In genomic region chr17:83136931-83137330, GRCh38 we compare ENCODE assay signal across 21 cellular contexts. TPM values are rescaled to one million over a fixed set of nuclear protein-coding genes. Genes with fewer than 3 reads are reported as not detected.
DNase-seq lines count a peak whose midpoint lies in the region; ATAC-seq lines count a peak whose summit lies in the region.
"Had no signal": no experiment of that assay in that cellular context is flagged by ENCODE, and none has a peak within 500 bp of the region (broad histone marks: within the 10 kb centered on the region; RNA-seq: fewer than 3 reads in every experiment).

No MANE protein-coding gene starts in this region.

- no peak for DNase-seq in activated naive CD8-positive, alpha-beta T cell treated with anti-CD3 and anti-CD28 coated beads, Interleukin-2, amount 10 ng/mL, durations not matched to agents 7 days and 5 days
- DNase-seq in activated naive CD8-positive, alpha-beta T cell treated with anti-CD3 and anti-CD28 coated beads, Interleukin-2, amount 50 U/mL, for 24 hours: no peak
- peak; percentile 41 for DNase-seq in left lobe of liver (ENCODE audit: low spot score)
- peak; percentile 56 for DNase-seq in sciatic nerve (ENCODE audit: low spot score)
- DNase-seq in MV-4-11 (lab: John Stamatoyannopoulos, UW): no peak
- no peak for DNase-seq in globus pallidus (ENCODE audit: low spot score)
- DNase-seq: ACHN; activated CD4-positive, alpha-beta T cell treated with anti-CD3 and anti-CD28 coated beads for 48 hours; activated naive CD4-positive, alpha-beta T cell treated with Interleukin-2 at 50 U/mL for 16 hours; activated T-cell treated with anti-CD3 and anti-CD28 coated beads, Interleukin-2, amount 50 U/mL, for 72 hours; body of pancreas; CD8-positive, alpha-beta T cell; GM23248; hippocampal formation; NCI-H146; NCI-H446; NCI-H774; SIG-M5; stimulated activated CD4-positive, alpha-beta T cell treated with anti-CD3 and anti-CD28 coated beads, Interleukin-4, amount 100 ng/mL, for 24 hours had no signal

- peaks cover 20% of the 10 kb centered on the region for H3K27me3 Mint-ChIP-seq in activated naive CD8-positive, alpha-beta T cell treated with anti-CD3 and anti-CD28 coated beads, Interleukin-2, amount 10 ng/mL, durations not matched to agents 7 days and 5 days
- peaks cover 2% of the 10 kb centered on the region for H3K27me3 Mint-ChIP-seq in activated naive CD8-positive, alpha-beta T cell treated with anti-CD3 and anti-CD28 coated beads, Interleukin-2, amount 50 U/mL, for 24 hours

- H3K36me3 Mint-ChIP-seq in activated naive CD8-positive, alpha-beta T cell treated with anti-CD3 and anti-CD28 coated beads, Interleukin-2, amount 10 ng/mL, durations not matched to agents 7 days and 5 days: no peaks in the 10 kb centered on the region
- H3K36me3 Mint-ChIP-seq in activated naive CD8-positive, alpha-beta T cell treated with anti-CD3 and anti-CD28 coated beads, Interleukin-2, amount 50 U/mL, for 24 hours (ENCODE audit: low read depth): no peaks in the 10 kb centered on the region
- H3K36me3 Mint-ChIP-seq: CD8-positive, alpha-beta T cell had no signal

- H3K4me3 Mint-ChIP-seq in activated naive CD8-positive, alpha-beta T cell treated with anti-CD3 and anti-CD28 coated beads, Interleukin-2, amount 10 ng/mL, durations not matched to agents 7 days and 5 days: no peak overlapping the region
- H3K4me3 Mint-ChIP-seq in activated naive CD8-positive, alpha-beta T cell treated with anti-CD3 and anti-CD28 coated beads, Interleukin-2, amount 50 U/mL, for 24 hours: no peak overlapping the region
- H3K4me3 Mint-ChIP-seq: activated T-cell treated with anti-CD3 and anti-CD28 coated beads, Interleukin-2, amount 50 U/mL, for 72 hours; B cell; CD8-positive, alpha-beta T cell had no signal

- intact Hi-C loops in sciatic nerve (cut with DNase I): no loop called here

- peaks cover 2% of the 10 kb centered on the region for H3K9me3 Mint-ChIP-seq in activated naive CD8-positive, alpha-beta T cell treated with anti-CD3 and anti-CD28 coated beads, Interleukin-2, amount 10 ng/mL, durations not matched to agents 7 days and 5 days
- peaks cover 4% of the 10 kb centered on the region for H3K9me3 Mint-ChIP-seq in activated naive CD8-positive, alpha-beta T cell treated with anti-CD3 and anti-CD28 coated beads, Interleukin-2, amount 50 U/mL, for 24 hours
- H3K9me3 Mint-ChIP-seq: activated T-cell treated with anti-CD3 and anti-CD28 coated beads, Interleukin-2, amount 50 U/mL, for 72 hours; CD8-positive, alpha-beta T cell had no signal

- ATAC-seq in activated naive CD8-positive, alpha-beta T cell treated with anti-CD3 and anti-CD28 coated beads, Interleukin-2, amount 10 ng/mL, durations not matched to agents 7 days and 5 days (ENCODE audit: low read depth): no peak
- no peak for ATAC-seq in activated naive CD8-positive, alpha-beta T cell treated with anti-CD3 and anti-CD28 coated beads, Interleukin-2, amount 50 U/mL, for 24 hours
- ATAC-seq in left lobe of liver (no peak), sciatic nerve (no peak), HG03457 (IDR thresholded peaks at IDR 0.05; ENCODE audit: unreplicated experiment) (no peak)
- ATAC-seq: activated T-cell treated with anti-CD3 and anti-CD28 coated beads, Interleukin-2, amount 50 U/mL, for 72 hours; body of pancreas; CD8-positive, alpha-beta T cell had no signal

- POLR2A ChIA-PET in activated naive CD8-positive, alpha-beta T cell treated with anti-CD3 and anti-CD28 coated beads, Interleukin-2, amount 10 ng/mL, durations not matched to agents 7 days and 5 days (lab: Charles Lee): no interaction called here

- H3K4me1 Mint-ChIP-seq in activated naive CD8-positive, alpha-beta T cell treated with anti-CD3 and anti-CD28 coated beads, Interleukin-2, amount 10 ng/mL, durations not matched to agents 7 days and 5 days: no peaks in the 10 kb centered on the region
- no peaks in the 10 kb centered on the region for H3K4me1 Mint-ChIP-seq in activated naive CD8-positive, alpha-beta T cell treated with anti-CD3 and anti-CD28 coated beads, Interleukin-2, amount 50 U/mL, for 24 hours
- H3K4me1 Mint-ChIP-seq: B cell had no signal

- H3K27ac Mint-ChIP-seq in activated naive CD8-positive, alpha-beta T cell treated with anti-CD3 and anti-CD28 coated beads, Interleukin-2, amount 10 ng/mL, durations not matched to agents 7 days and 5 days: peak overlapping the region; percentile 6
- H3K27ac Mint-ChIP-seq in activated naive CD8-positive, alpha-beta T cell treated with anti-CD3 and anti-CD28 coated beads, Interleukin-2, amount 50 U/mL, for 24 hours: no peak overlapping the region
- H3K27ac Mint-ChIP-seq: activated T-cell treated with anti-CD3 and anti-CD28 coated beads, Interleukin-2, amount 50 U/mL, for 72 hours; B cell; CD8-positive, alpha-beta T cell had no signal

RNA-seq across cellular contexts. Expression of gene METRNL, which starts 57.5 kb away (rescaled TPM):
- total RNA-seq in activated naive CD8-positive, alpha-beta T cell treated with anti-CD3 and anti-CD28 coated beads, Interleukin-2, amount 10 ng/mL, durations not matched to agents 7 days and 5 days: 10 to 100 TPM; 11.1 to 13.2 TPM
- total RNA-seq in left lobe of liver (4.7 TPM), sciatic nerve (131 TPM)

Comparison
In these comparisons a context has a peak if more than half of its experiments do, and no peak if none do; other contexts are left out.
1. DNase-seq: peak in left lobe of liver (single experiment) and sciatic nerve (single experiment); none in activated naive CD8-positive, alpha-beta T cell treated with anti-CD3 and anti-CD28 coated beads, Interleukin-2, amount 10 ng/mL, durations not matched to agents 7 days and 5 days (single experiment), activated naive CD8-positive, alpha-beta T cell treated with anti-CD3 and anti-CD28 coated beads, Interleukin-2, amount 50 U/mL, for 24 hours (single experiment), MV-4-11 (single experiment) and globus pallidus (single experiment).